Comparison of ENCODE assay signal across 8 cellular contexts in the genomic region with DNA sequence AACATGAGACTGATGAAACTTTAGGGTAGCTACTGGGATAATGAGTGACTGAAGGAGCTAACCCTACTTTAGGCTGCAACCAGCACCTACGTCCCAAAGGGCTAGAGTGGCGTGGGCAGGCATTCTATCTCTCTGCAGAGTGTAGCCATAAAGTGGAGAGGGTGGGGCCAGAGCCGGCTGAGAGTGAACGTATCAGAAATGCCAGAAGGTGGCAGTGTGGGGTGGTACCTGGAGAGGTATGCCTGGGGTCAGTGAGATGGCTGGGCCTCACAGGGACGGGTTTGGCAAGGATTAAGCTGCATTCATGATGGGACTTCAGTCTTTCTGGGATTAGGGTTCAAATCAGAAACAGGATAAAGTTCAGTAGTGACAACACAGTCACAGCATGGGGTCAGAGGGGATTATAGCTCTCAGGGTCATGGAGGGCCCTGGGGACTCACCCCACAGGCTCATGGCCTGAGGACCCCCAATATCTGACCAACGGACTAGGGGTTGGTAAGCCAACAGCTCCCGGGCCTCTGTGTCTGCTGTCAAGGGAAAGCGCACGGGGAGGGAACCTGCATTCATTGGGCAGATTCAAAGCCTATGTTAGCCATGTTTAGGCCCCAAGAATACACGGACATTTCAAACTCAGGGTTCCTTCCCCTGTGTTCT.
DNase-seq lines count a peak whose midpoint lies in the region; ATAC-seq and TF ChIP-seq lines count a peak whose summit lies in the region.

No MANE protein-coding gene starts in this region.

- CTCF ChIA-PET in AG04449 (lab: Yijun Ruan, JAX), result interaction anchor here (0.6 to 3.7 kb wide), 7 partner anchors 27 to 1187 kb away, joined by 3 to 23 read pairs (median 4); no protein-coding TSS in a partner anchor

- TF ChIP-seq CTCF in AG04449 (IDR thresholded peaks at IDR 0.05; ENCODE audit: insufficient read depth, low read length, missing control alignments) (peak; percentile 60), mucosa of descending colon (IDR thresholded peaks at IDR 0.05) (peak; percentile 47)

- H3K36me3 ChIP-seq in mucosa of descending colon (ENCODE audit: low read depth), result no peaks in the 10 kb centered on the region

- POLR2A ChIA-PET in AG04449 (lab: Yijun Ruan, JAX), result no interaction called here

- no peak for DNase-seq in AG04449 (ENCODE audit: low read depth, low spot score)
- peak; percentile 55 for DNase-seq in NCI-H345 treated with DMSO at 0.1 percent for 48 hours (lab: John Stamatoyannopoulos, UW; ENCODE audit: unreplicated experiment)
- peak; percentile 92 for DNase-seq in activated CD4-positive, alpha-beta T cell treated with anti-CD3 and anti-CD28 coated beads, Interleukin-2, amount 10 ng/mL, durations not matched to agents 24 days and 14 days
- DNase-seq in dermis microvascular lymphatic vessel endothelial cell (ENCODE audit: low read depth in 2 of 2), result peak; percentile 6 to 55
- DNase-seq in mucosa of descending colon, result peak; percentile 53 to 87 (median 75)
- peak; percentile 50 for DNase-seq in stimulated activated naive CD4-positive, alpha-beta T cell treated with Interleukin-2 at 50 U/mL for 16 hours (lab: John Stamatoyannopoulos, UW)

- peaks cover 23% of the 10 kb centered on the region for H3K27me3 Mint-ChIP-seq in activated CD4-positive, alpha-beta T cell treated with anti-CD3 and anti-CD28 coated beads, Interleukin-2, amount 10 ng/mL, durations not matched to agents 24 days and 14 days

- H3K4me3 ChIP-seq in AG04449 (ENCODE audit: low read depth, low read length), result no peak overlapping the region
- no peak overlapping the region for H3K4me3 ChIP-seq in mucosa of descending colon

- ATAC-seq in GM18861 (IDR thresholded peaks at IDR 0.05; ENCODE audit: unreplicated experiment) (peak; percentile 62), HG03135 (IDR thresholded peaks at IDR 0.05; ENCODE audit: unreplicated experiment) (peak; percentile 79), mucosa of descending colon (peak; percentile 97)

- intact Hi-C loops in activated CD4-positive, alpha-beta T cell treated with anti-CD3 and anti-CD28 coated beads, Interleukin-2, amount 10 ng/mL, durations not matched to agents 24 days and 14 days (cut with micrococcal nuclease), result loop anchor here (1.0 to 10.0 kb wide), 8 partner anchors 60 to 667 kb away; no protein-coding TSS in a partner anchor
- intact Hi-C loops in mucosa of descending colon (cut with DNase I, micrococcal nuclease), result no loop called here

- H3K9me3 ChIP-seq in mucosa of descending colon, result no peaks in the 10 kb centered on the region

- no peaks in the 10 kb centered on the region for H3K4me1 ChIP-seq in mucosa of descending colon (ENCODE audit: low read depth)

- H3K27ac Mint-ChIP-seq in activated CD4-positive, alpha-beta T cell treated with anti-CD3 and anti-CD28 coated beads, Interleukin-2, amount 10 ng/mL, durations not matched to agents 24 days and 14 days, result peak overlapping the region; percentile 76

- no peaks in the 10 kb centered on the region for H3K9me3 Mint-ChIP-seq in activated CD4-positive, alpha-beta T cell treated with anti-CD3 and anti-CD28 coated beads, Interleukin-2, amount 10 ng/mL, durations not matched to agents 24 days and 14 days

- H3K4me1 Mint-ChIP-seq in activated CD4-positive, alpha-beta T cell treated with anti-CD3 and anti-CD28 coated beads, Interleukin-2, amount 10 ng/mL, durations not matched to agents 24 days and 14 days, result peaks cover 25% of the 10 kb centered on the region

- H3K36me3 Mint-ChIP-seq in activated CD4-positive, alpha-beta T cell treated with anti-CD3 and anti-CD28 coated beads, Interleukin-2, amount 10 ng/mL, durations not matched to agents 24 days and 14 days (ENCODE audit: low read depth), result no peaks in the 10 kb centered on the region

- no peak overlapping the region for H3K4me3 Mint-ChIP-seq in activated CD4-positive, alpha-beta T cell treated with anti-CD3 and anti-CD28 coated beads, Interleukin-2, amount 10 ng/mL, durations not matched to agents 24 days and 14 days
